9 cellular contexts compared by ENCODE assay signal in genomic region chr10:128463991-128464755, GRCh38.
A peak's percentile ranks its signal among the peaks of the same experiment; 100 is the strongest.
DNase-seq lines count a peak whose midpoint lies in the region; TF ChIP-seq lines count a peak whose summit lies in the region.
"Had no signal": no experiment of that assay in that cellular context is flagged by ENCODE, and none has a peak within 500 bp of the region (broad histone marks: within the 10 kb centered on the region; RNA-seq: fewer than 3 reads in every experiment).

No MANE protein-coding gene starts in this region.

- CTCF ChIA-PET in activated CD4-positive, alpha-beta memory T cell treated with anti-CD3 and anti-CD28 coated beads, Interleukin-2, amount 10 ng/mL, durations not matched to agents 7 days and 5 days (lab: Charles Lee) = no interaction called here

- no peak overlapping the region for H3K4me3 Mint-ChIP-seq in activated CD4-positive, alpha-beta memory T cell treated with anti-CD3 and anti-CD28 coated beads, Interleukin-2, amount 10 ng/mL, durations not matched to agents 7 days and 5 days
- no peak overlapping the region for H3K4me3 Mint-ChIP-seq in immature natural killer cell
- no peak overlapping the region for H3K4me3 Mint-ChIP-seq in type B pancreatic cell
- H3K4me3 Mint-ChIP-seq in glutamatergic neuron (ENCODE audit: unreplicated experiment) = no peak overlapping the region
- H3K4me3 Mint-ChIP-seq: T-helper 17 cell had no signal

- no peak for TF ChIP-seq CTCF in type B pancreatic cell (conservative IDR thresholded peaks at IDR 0.05)
- no peak for TF ChIP-seq CTCF in glutamatergic neuron (IDR thresholded peaks at IDR 0.05; ENCODE audit: partially characterized antibody, unreplicated experiment)

- DNase-seq in stimulated activated CD4-positive, alpha-beta T cell treated with anti-CD3 and anti-CD28 coated beads, Interleukin-12 subunit alpha, Interleukin-12 subunit beta, amount 100 ng/mL, for 24 hours (ENCODE audit: low read depth in 2 of 2) = peak; percentile 6 to 17
- DNase-seq in stimulated activated CD4-positive, alpha-beta T cell treated with anti-CD3 and anti-CD28 coated beads, Interleukin-12 subunit alpha, Interleukin-12 subunit beta, amount 100 ng/mL, for 4 hours = no peak
- peak; percentile 41 for DNase-seq in activated CD4-positive, alpha-beta memory T cell treated with anti-CD3 and anti-CD28 coated beads, Interleukin-2, amount 10 ng/mL, durations not matched to agents 7 days and 5 days
- DNase-seq in immature natural killer cell (peak in 2 of 3 donors; percentile 6), type B pancreatic cell (ENCODE audit: extremely low spot score, unreplicated experiment) (peak; percentile 95), NCI-H2029 (lab: John Stamatoyannopoulos, UW) (no peak), cortex of kidney (lab: John Stamatoyannopoulos, UW) (no peak), glutamatergic neuron (no peak)

- H3K27ac Mint-ChIP-seq in activated CD4-positive, alpha-beta memory T cell treated with anti-CD3 and anti-CD28 coated beads, Interleukin-2, amount 10 ng/mL, durations not matched to agents 7 days and 5 days = no peak overlapping the region
- H3K27ac Mint-ChIP-seq in immature natural killer cell (no peak overlapping the region), type B pancreatic cell (no peak overlapping the region), glutamatergic neuron (ENCODE audit: unreplicated experiment) (no peak overlapping the region)
- H3K27ac Mint-ChIP-seq: T-helper 17 cell had no signal

- peaks cover 4% of the 10 kb centered on the region for H3K9me3 Mint-ChIP-seq in activated CD4-positive, alpha-beta memory T cell treated with anti-CD3 and anti-CD28 coated beads, Interleukin-2, amount 10 ng/mL, durations not matched to agents 7 days and 5 days
- H3K9me3 Mint-ChIP-seq in immature natural killer cell (no peaks in the 10 kb centered on the region), type B pancreatic cell (peaks cover 4% of the 10 kb centered on the region), glutamatergic neuron (ENCODE audit: unreplicated experiment) (peaks cover 10% of the 10 kb centered on the region)

- H3K36me3 Mint-ChIP-seq in activated CD4-positive, alpha-beta memory T cell treated with anti-CD3 and anti-CD28 coated beads, Interleukin-2, amount 10 ng/mL, durations not matched to agents 7 days and 5 days (ENCODE audit: low read depth) = no peaks in the 10 kb centered on the region
- H3K36me3 Mint-ChIP-seq in immature natural killer cell (peaks cover 0 to 5% (median 0%) of the 10 kb centered on the region in 3 donors), type B pancreatic cell (no peaks in the 10 kb centered on the region), glutamatergic neuron (ENCODE audit: unreplicated experiment) (peaks cover 5% of the 10 kb centered on the region)

- POLR2A ChIA-PET in activated CD4-positive, alpha-beta memory T cell treated with anti-CD3 and anti-CD28 coated beads, Interleukin-2, amount 10 ng/mL, durations not matched to agents 7 days and 5 days (lab: Charles Lee) = no interaction called here

- no peaks in the 10 kb centered on the region for H3K27me3 Mint-ChIP-seq in activated CD4-positive, alpha-beta memory T cell treated with anti-CD3 and anti-CD28 coated beads, Interleukin-2, amount 10 ng/mL, durations not matched to agents 7 days and 5 days
- H3K27me3 Mint-ChIP-seq in immature natural killer cell (ENCODE audit: low read depth in 3 of 3) = peaks cover 0 to 2% (median 0%) of the 10 kb centered on the region in 3 donors
- H3K27me3 Mint-ChIP-seq in type B pancreatic cell = peaks cover 25% of the 10 kb centered on the region
- peaks cover 3% of the 10 kb centered on the region for H3K27me3 Mint-ChIP-seq in glutamatergic neuron (ENCODE audit: unreplicated experiment)

- no peaks in the 10 kb centered on the region for H3K4me1 Mint-ChIP-seq in activated CD4-positive, alpha-beta memory T cell treated with anti-CD3 and anti-CD28 coated beads, Interleukin-2, amount 10 ng/mL, durations not matched to agents 7 days and 5 days
- no peaks in the 10 kb centered on the region for H3K4me1 Mint-ChIP-seq in immature natural killer cell
- no peaks in the 10 kb centered on the region for H3K4me1 Mint-ChIP-seq in type B pancreatic cell (ENCODE audit: unreplicated experiment)
- H3K4me1 Mint-ChIP-seq in glutamatergic neuron (ENCODE audit: low read depth, unreplicated experiment) = peaks cover 19% of the 10 kb centered on the region
- H3K4me1 Mint-ChIP-seq: T-helper 17 cell had no signal

Comparison
In these comparisons a context has a peak if more than half of its experiments do, and no peak if none do; other contexts are left out.
1. DNase-seq: peak in stimulated activated CD4-positive, alpha-beta T cell treated with anti-CD3 and anti-CD28 coated beads, Interleukin-12 subunit alpha, Interleukin-12 subunit beta, amount 100 ng/mL, for 24 hours (2 of 2), activated CD4-positive, alpha-beta memory T cell treated with anti-CD3 and anti-CD28 coated beads, Interleukin-2, amount 10 ng/mL, durations not matched to agents 7 days and 5 days (single experiment), immature natural killer cell (2 of 3) and type B pancreatic cell (single experiment); none in stimulated activated CD4-positive, alpha-beta T cell treated with anti-CD3 and anti-CD28 coated beads, Interleukin-12 subunit alpha, Interleukin-12 subunit beta, amount 100 ng/mL, for 4 hours (single experiment), NCI-H2029 (single experiment), cortex of kidney (single experiment) and glutamatergic neuron (single experiment).